In the genomic region with DNA sequence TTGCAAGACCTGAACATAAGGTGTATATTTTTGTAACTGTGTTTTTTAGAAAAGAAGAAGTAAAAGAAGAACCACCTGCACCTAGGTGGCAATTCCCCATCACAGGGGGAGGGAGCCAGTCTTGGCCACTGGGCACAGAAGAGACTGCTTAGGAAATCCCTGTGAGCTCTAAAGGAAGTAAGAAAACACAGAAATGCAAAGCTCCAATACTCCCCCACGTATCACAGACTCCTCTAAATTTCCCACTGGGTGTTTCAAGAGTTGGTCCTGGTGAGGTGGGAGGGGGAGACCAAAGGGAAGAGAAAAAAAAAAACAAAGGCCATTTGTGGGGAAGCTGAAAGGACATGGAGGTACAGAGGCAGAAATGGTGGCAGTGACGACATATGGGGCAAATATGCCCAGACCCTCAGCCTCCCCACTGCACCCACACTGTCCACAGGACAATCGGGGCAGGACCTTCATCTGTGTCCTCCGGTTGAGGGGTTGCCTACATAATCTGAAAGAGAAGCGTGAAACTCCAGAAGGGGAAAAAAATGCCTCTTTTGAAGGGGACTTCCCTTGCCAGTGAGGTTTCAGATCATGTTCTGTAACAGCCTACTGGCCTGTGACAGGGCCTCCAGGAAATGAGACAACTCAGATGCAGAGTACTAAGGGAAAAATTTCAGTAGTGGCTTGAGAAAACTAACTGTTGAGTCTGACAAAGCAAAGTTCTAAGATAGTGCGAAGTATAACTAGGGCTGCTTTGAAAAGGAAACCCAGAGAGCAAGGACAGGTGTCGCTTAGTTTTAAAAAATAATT, we compare ENCODE assay signal across 1 cellular context.
TF ChIP-seq lines count a peak whose summit lies in the region.

No MANE protein-coding gene starts in this region.

TF ChIP-seq in HCT116, 20 proteins besides CTCF, POLR2A, EP300 and RAD21 (continued from another document):
- no peak for TF ChIP-seq JUND (IDR thresholded peaks at IDR 0.05)
- no peak for TF ChIP-seq SRF (IDR thresholded peaks at IDR 0.05; ENCODE audit: low read depth)
